ENCODE assay signal across 14 cellular contexts in genomic region chr7:102988088-102988487, GRCh38.
A peak's percentile ranks its signal among the peaks of the same experiment; 100 is the strongest.
DNase-seq lines count a peak whose midpoint lies in the region; ATAC-seq and TF ChIP-seq lines count a peak whose summit lies in the region.
"Had no signal": no experiment of that assay in that cellular context is flagged by ENCODE, and none has a peak within 500 bp of the region (broad histone marks: within the 10 kb centered on the region; RNA-seq: fewer than 3 reads in every experiment).

No MANE protein-coding gene starts in this region.

- H3K4me3 ChIP-seq in coronary artery = no peak overlapping the region
- H3K4me3 ChIP-seq in tibial artery = no peak overlapping the region
- no peak overlapping the region for H3K4me3 ChIP-seq in heart left ventricle
- H3K4me3 ChIP-seq: GM23338 had no signal

- TF ChIP-seq CTCF in VCaP (conservative IDR thresholded peaks at IDR 0.05) = no peak
- TF ChIP-seq CTCF in coronary artery (IDR thresholded peaks at IDR 0.05) = no peak
- TF ChIP-seq CTCF in tibial artery (IDR thresholded peaks at IDR 0.05) = no peak
- no peak for TF ChIP-seq CTCF in heart left ventricle (IDR thresholded peaks at IDR 0.05)

- 80 to 84% (median 83%) methylated on average over 2 of the region's 2 CpGs for WGBS in heart left ventricle, 4 donors

- intact Hi-C loops in tibial artery (cut with DNase I; ENCODE audit: low total_unique reads) = no loop called here
- intact Hi-C loops in heart left ventricle (cut with DNase I) = no loop called here

- no peak for TF ChIP-seq POLR2A in heart left ventricle (IDR thresholded peaks at IDR 0.05)

- H3K36me3 ChIP-seq in tibial artery (no peaks in the 10 kb centered on the region), heart left ventricle (no peaks in the 10 kb centered on the region)

- H3K27ac ChIP-seq in VCaP = peak overlapping the region; percentile 67
- peak overlapping the region; percentile 10 to 70 for H3K27ac ChIP-seq in coronary artery
- H3K27ac ChIP-seq in tibial artery = peak overlapping the region; percentile 69 to 79
- H3K27ac ChIP-seq in heart left ventricle = peak overlapping the region in 1 of 12 donors; percentile 6

- H3K9me3 ChIP-seq in tibial artery (no peaks in the 10 kb centered on the region), heart left ventricle (no peaks in the 10 kb centered on the region)

- H3K4me1 ChIP-seq in tibial artery (peaks cover 0 to 81% (median 44%) of the 10 kb centered on the region in 4 donors), heart left ventricle (peaks cover 0 to 46% (median under 1%) of the 10 kb centered on the region in 12 donors)

- ATAC-seq in GM21576 (IDR thresholded peaks at IDR 0.05; ENCODE audit: unreplicated experiment) = no peak
- ATAC-seq in heart left ventricle = no peak
- ATAC-seq: GM23338, HCT116 had no signal

- DNase-seq in coronary artery (ENCODE audit: low spot score) = no peak
- no peak for DNase-seq in tibial artery
- DNase-seq in NCI-H2196 treated with DMSO at 0.1 percent for 48 hours (lab: John Stamatoyannopoulos, UW; ENCODE audit: unreplicated experiment) = no peak
- DNase-seq in heart left ventricle = no peak
- DNase-seq: C1 segment of cervical spinal cord; CD4-positive, alpha-beta memory T cell; COR-L47; DMS153; DND-41; H9 had no signal

- H3K27me3 ChIP-seq in tibial artery (no peaks in the 10 kb centered on the region), heart left ventricle (no peaks in the 10 kb centered on the region)
